1 cellular context compared by ENCODE assay signal in the genomic region with DNA sequence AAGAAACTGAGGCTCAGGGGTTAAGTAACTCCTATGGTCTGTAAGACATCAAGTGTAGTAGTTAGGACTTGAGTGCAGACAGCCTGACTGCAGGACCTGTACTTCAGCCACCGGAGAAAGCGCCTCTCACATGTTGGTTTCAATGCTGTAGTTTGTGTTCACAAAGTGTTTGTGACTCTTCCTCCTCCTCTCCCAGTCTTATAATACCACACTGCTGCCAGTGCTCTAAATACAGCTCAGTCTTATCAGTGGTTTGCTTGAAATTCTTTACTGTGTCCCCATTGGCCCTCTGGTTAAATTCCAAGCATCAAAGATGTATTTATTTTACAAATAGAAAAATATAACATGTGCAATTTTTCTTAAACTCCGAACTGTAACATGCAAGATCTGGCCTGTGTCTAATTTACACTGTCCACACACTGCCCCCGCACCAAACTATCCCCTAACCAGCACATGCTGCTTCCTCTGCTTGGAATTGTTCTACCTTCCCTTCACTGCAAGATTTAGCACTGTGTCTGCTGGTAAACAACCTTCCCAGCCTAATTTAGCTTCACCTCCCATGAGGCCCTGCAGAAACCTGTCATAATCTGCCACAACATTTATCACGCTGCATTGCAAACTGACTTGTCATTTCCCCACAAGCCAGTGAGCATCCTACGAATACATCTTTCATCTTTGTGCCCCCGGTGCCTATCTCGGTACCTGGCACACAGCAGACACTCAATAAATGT.
A peak's percentile ranks its signal among the peaks of the same experiment; 100 is the strongest.
TF ChIP-seq lines count a peak whose summit lies in the region.

No MANE protein-coding gene starts in this region.

TF ChIP-seq in K562, 482 proteins besides CTCF, POLR2A, EP300 and RAD21 (continued from another document):
- TF ChIP-seq PBX2 (CRISPR knock-in tag; IDR thresholded peaks at IDR 0.05; ENCODE audit: low read depth) = no peak
- peak; percentile 62 for TF ChIP-seq PBX2 (tag; conservative IDR thresholded peaks at IDR 0.05; ENCODE audit: low read depth)
- no peak for TF ChIP-seq CBX5 (IDR thresholded peaks at IDR 0.05; ENCODE audit: borderline replicate concordance, low read depth)
- TF ChIP-seq MEIS2 (IDR thresholded peaks at IDR 0.05; ENCODE audit: partially characterized antibody) = peak; percentile 54
- TF ChIP-seq, protein P1, sequence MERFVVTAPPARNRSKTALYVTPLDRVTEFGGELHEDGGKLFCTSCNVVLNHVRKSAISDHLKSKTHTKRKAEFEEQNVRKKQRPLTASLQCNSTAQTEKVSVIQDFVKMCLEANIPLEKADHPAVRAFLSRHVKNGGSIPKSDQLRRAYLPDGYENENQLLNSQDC (CRISPR knock-in tag; IDR thresholded peaks at IDR 0.05) = no peak
- no peak for TF ChIP-seq POLR2H (tag; IDR thresholded peaks at IDR 0.05; ENCODE audit: low read depth)
- no peak for TF ChIP-seq MAFG (tag; conservative IDR thresholded peaks at IDR 0.05)
- TF ChIP-seq ID3 (CRISPR knock-in tag; IDR thresholded peaks at IDR 0.05) = no peak
- no peak for TF ChIP-seq ID3 (tag; IDR thresholded peaks at IDR 0.05)
- no peak for TF ChIP-seq EWSR1 (IDR thresholded peaks at IDR 0.05; ENCODE audit: borderline replicate concordance, low read depth, partially characterized antibody)
- no peak for TF ChIP-seq ZNF695 (CRISPR knock-in tag; IDR thresholded peaks at IDR 0.05)
- TF ChIP-seq, protein P2, sequence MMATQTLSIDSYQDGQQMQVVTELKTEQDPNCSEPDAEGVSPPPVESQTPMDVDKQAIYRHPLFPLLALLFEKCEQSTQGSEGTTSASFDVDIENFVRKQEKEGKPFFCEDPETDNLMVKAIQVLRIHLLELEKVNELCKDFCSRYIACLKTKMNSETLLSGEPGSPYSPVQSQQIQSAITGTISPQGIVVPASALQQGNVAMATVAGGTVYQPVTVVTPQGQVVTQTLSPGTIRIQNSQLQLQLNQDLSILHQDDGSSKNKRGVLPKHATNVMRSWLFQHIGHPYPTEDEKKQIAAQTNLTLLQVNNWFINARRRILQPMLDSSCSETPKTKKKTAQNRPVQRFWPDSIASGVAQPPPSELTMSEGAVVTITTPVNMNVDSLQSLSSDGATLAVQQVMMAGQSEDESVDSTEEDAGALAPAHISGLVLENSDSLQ (IDR thresholded peaks at IDR 0.05) = 0 out of 2 replicates have a peak, but pooled peaks have one; percentile 9
- no peak for TF ChIP-seq NUFIP1 (IDR thresholded peaks at IDR 0.05; ENCODE audit: partially characterized antibody)
- TF ChIP-seq YBX1 (IDR thresholded peaks at IDR 0.05) = no peak
- TF ChIP-seq TBP (optimal IDR thresholded peaks at IDR 0.05; ENCODE audit: low read depth, low read length) = no peak
